In genomic region chr3:15205482-15205933, GRCh38 we compare ENCODE assay signal across 1 cellular context.
TF ChIP-seq lines count a peak whose summit lies in the region.

No MANE protein-coding gene starts in this region.

TF ChIP-seq in K562, 482 proteins besides CTCF, POLR2A, EP300 and RAD21 (continued from another document and continues in another):
- TF ChIP-seq GMEB1 (CRISPR knock-in tag; IDR thresholded peaks at IDR 0.05) (no peak), ARNT (IDR thresholded peaks at IDR 0.05) (peak in 1 of 2 experiments; percentile 59; a peak in 1 of 4 replicates), THRB (CRISPR knock-in tag; conservative IDR thresholded peaks at IDR 0.05) (no peak), TOE1 (IDR thresholded peaks at IDR 0.05; ENCODE audit: borderline replicate concordance) (no peak), TOE1 (CRISPR knock-in tag; IDR thresholded peaks at IDR 0.05; ENCODE audit: borderline replicate concordance, low read depth) (0 out of 2 replicates have a peak, but pooled peaks have one; percentile 69), CBX2 (IDR thresholded peaks at IDR 0.05; ENCODE audit: insufficient read depth, low read length, poor library complexity, severe bottlenecking) (no peak), MTF1 (CRISPR knock-in tag; IDR thresholded peaks at IDR 0.05; ENCODE audit: borderline replicate concordance) (no peak), ZNF740 (CRISPR knock-in tag; IDR thresholded peaks at IDR 0.05) (no peak), ZNF740 (tag; IDR thresholded peaks at IDR 0.05) (no peak), IRF2 (CRISPR knock-in tag; IDR thresholded peaks at IDR 0.05) (no peak), ZNF785 (CRISPR knock-in tag; IDR thresholded peaks at IDR 0.05) (no peak), HINFP (tag; conservative IDR thresholded peaks at IDR 0.05; ENCODE audit: low read depth) (no peak), SRSF1 (IDR thresholded peaks at IDR 0.05; ENCODE audit: low read depth, low read length) (no peak), SP1 (CRISPR knock-in tag; IDR thresholded peaks at IDR 0.05) (no peak; the same call in 1 of the 2 replicates), ZNF318 (IDR thresholded peaks at IDR 0.05; ENCODE audit: borderline replicate concordance in 1 of 2, low read depth in 1 of 2) (0 out of 4 replicates have a peak, but pooled peaks of 1 of the 2 experiments have one; percentile 54), SLC30A9 (CRISPR knock-in tag; IDR thresholded peaks at IDR 0.05) (no peak), EHMT2 (IDR thresholded peaks at IDR 0.05) (0 out of 2 replicates have a peak, but pooled peaks have one; percentile 18), DEAF1 (CRISPR knock-in tag; IDR thresholded peaks at IDR 0.05) (peak; percentile 26; the same call in 1 of the 2 replicates), MNT (conservative IDR thresholded peaks at IDR 0.05) (no peak), SMARCA5 (IDR thresholded peaks at IDR 0.05) (no peak), BCLAF1 (IDR thresholded peaks at IDR 0.05; ENCODE audit: borderline replicate concordance in 1 of 2, control insufficient read depth in 1 of 2, low read depth in 2 of 2, low read length in 1 of 2) (no peak), FOXA3 (CRISPR knock-in tag; conservative IDR thresholded peaks at IDR 0.05 in 1 of 2, IDR thresholded peaks at IDR 0.05 in 1 of 2) (no peak), ETS1 (conservative IDR thresholded peaks at IDR 0.05; ENCODE audit: control insufficient read depth, low read depth, low read length) (no peak), TCF3 (CRISPR knock-in tag; IDR thresholded peaks at IDR 0.05) (no peak), PHB (CRISPR knock-in tag; IDR thresholded peaks at IDR 0.05) (0 out of 2 replicates have a peak, but pooled peaks have one; percentile 36), ZNF518B (CRISPR knock-in tag; IDR thresholded peaks at IDR 0.05) (no peak), THRAP3 (IDR thresholded peaks at IDR 0.05; ENCODE audit: borderline replicate concordance) (no peak)
